ENCODE assay signal across 22 cellular contexts in genomic region chr3:10000686-10001085, GRCh38. TPM values are rescaled to one million over a fixed set of nuclear protein-coding genes. Genes with fewer than 3 reads are reported as not detected.
DNase-seq lines count a peak whose midpoint lies in the region; ATAC-seq and TF ChIP-seq lines count a peak whose summit lies in the region.
"Had no signal": no experiment of that assay in that cellular context is flagged by ENCODE, and none has a peak within 500 bp of the region (broad histone marks: within the 10 kb centered on the region; RNA-seq: fewer than 3 reads in every experiment).

No MANE protein-coding gene starts in this region.

- CTCF ChIA-PET in WTC11 (lab: Charles Lee), result no interaction called here

- no peak for ATAC-seq in WTC11
- ATAC-seq in stimulated activated naive B cell treated with anti-CD40 and anti-IgM and Interleukin-4, amounts not matched to agents 10 μg/mL and 1 μg/mL and 100 μg/mL, for 72 hours (replicated peaks), result no peak
- ATAC-seq in activated T-helper 17 cell treated with anti-CD3 and anti-CD28 coated beads, Interleukin-2, amount 50 U/mL, for 72 hours (replicated peaks), result no peak
- no peak for ATAC-seq in HG03460 (IDR thresholded peaks at IDR 0.05; ENCODE audit: unreplicated experiment)
- ATAC-seq: GM12878, HepG2 had no signal

- H3K36me3 Mint-ChIP-seq in WTC11, result peaks cover 55% of the 10 kb centered on the region
- peaks cover 41 to 45% of the 10 kb centered on the region in 2 donors for H3K36me3 Mint-ChIP-seq in stimulated activated naive B cell treated with anti-CD40 and anti-IgM and Interleukin-4, amounts not matched to agents 10 μg/mL and 1 μg/mL and 100 μg/mL, for 72 hours
- peaks cover 71% of the 10 kb centered on the region for H3K36me3 Mint-ChIP-seq in activated T-helper 17 cell treated with anti-CD3 and anti-CD28 coated beads, Interleukin-2, amount 50 U/mL, for 72 hours (ENCODE audit: low read depth)

- TF ChIP-seq CTCF in Peyer's patch (IDR thresholded peaks at IDR 0.05), result no peak
- TF ChIP-seq CTCF in WTC11 (IDR thresholded peaks at IDR 0.05), result no peak

- DNase-seq in Peyer's patch, result peak in 2 of 3 donors; percentile 0 to 18
- DNase-seq in WTC11 (ENCODE audit: low spot score), result no peak
- DNase-seq in mesenteric fat pad (ENCODE audit: low spot score), result peak; percentile 57
- no peak for DNase-seq in stimulated activated naive B cell treated with anti-CD40 and anti-IgM and Interleukin-4, amounts not matched to agents 10 μg/mL and 1 μg/mL and 100 μg/mL, for 72 hours
- DNase-seq in stimulated activated CD4-positive, alpha-beta T cell treated with anti-CD3 and anti-CD28 coated beads, Interleukin-1b, Interleukin-23, amount 100 ng/mL, for 48 hours, result no peak
- DNase-seq: ACHN; BE2C; C1 segment of cervical spinal cord; CD4-positive, CD25-positive, alpha-beta regulatory T cell; CD8-positive, alpha-beta memory T cell; COR-L47; DMS 273 treated with DMSO at 0.1 percent for 48 hours; DMS53; DND-41; EL; GM23248; HCEC 1CT had no signal

- no peak overlapping the region for H3K4me3 Mint-ChIP-seq in WTC11
- no peak overlapping the region for H3K4me3 Mint-ChIP-seq in stimulated activated naive B cell treated with anti-CD40 and anti-IgM and Interleukin-4, amounts not matched to agents 10 μg/mL and 1 μg/mL and 100 μg/mL, for 72 hours
- no peak overlapping the region for H3K4me3 Mint-ChIP-seq in activated T-helper 17 cell treated with anti-CD3 and anti-CD28 coated beads, Interleukin-2, amount 50 U/mL, for 72 hours
- H3K4me3 Mint-ChIP-seq: CD4-positive, CD25-positive, alpha-beta regulatory T cell; CD8-positive, alpha-beta memory T cell; IgD-negative memory B cell had no signal

- no peaks in the 10 kb centered on the region for H3K9me3 ChIP-seq in Peyer's patch
- H3K9me3 ChIP-seq: BE2C had no signal

- no peak overlapping the region for H3K27ac ChIP-seq in Peyer's patch
- H3K27ac ChIP-seq: GM23248 had no signal

- no peaks in the 10 kb centered on the region for H3K9me3 Mint-ChIP-seq in WTC11
- no peaks in the 10 kb centered on the region for H3K9me3 Mint-ChIP-seq in stimulated activated naive B cell treated with anti-CD40 and anti-IgM and Interleukin-4, amounts not matched to agents 10 μg/mL and 1 μg/mL and 100 μg/mL, for 72 hours
- H3K9me3 Mint-ChIP-seq in activated T-helper 17 cell treated with anti-CD3 and anti-CD28 coated beads, Interleukin-2, amount 50 U/mL, for 72 hours, result no peaks in the 10 kb centered on the region
- H3K9me3 Mint-ChIP-seq: CD4-positive, CD25-positive, alpha-beta regulatory T cell; CD8-positive, alpha-beta memory T cell; IgD-negative memory B cell had no signal

- no peak overlapping the region for H3K4me3 ChIP-seq in Peyer's patch
- H3K4me3 ChIP-seq: GM12878, GM23248 had no signal

- H3K27ac Mint-ChIP-seq in WTC11, result peak overlapping the region; percentile 58; the same call in 1 of the 2 replicates
- peak overlapping the region; percentile 11 for H3K27ac Mint-ChIP-seq in stimulated activated naive B cell treated with anti-CD40 and anti-IgM and Interleukin-4, amounts not matched to agents 10 μg/mL and 1 μg/mL and 100 μg/mL, for 72 hours
- H3K27ac Mint-ChIP-seq in activated T-helper 17 cell treated with anti-CD3 and anti-CD28 coated beads, Interleukin-2, amount 50 U/mL, for 72 hours, result no peak overlapping the region
- H3K27ac Mint-ChIP-seq: CD4-positive, CD25-positive, alpha-beta regulatory T cell; CD8-positive, alpha-beta memory T cell had no signal

- H3K4me1 Mint-ChIP-seq in WTC11, result no peaks in the 10 kb centered on the region
- peaks cover under 1 to 4% of the 10 kb centered on the region in 2 donors for H3K4me1 Mint-ChIP-seq in stimulated activated naive B cell treated with anti-CD40 and anti-IgM and Interleukin-4, amounts not matched to agents 10 μg/mL and 1 μg/mL and 100 μg/mL, for 72 hours
- H3K4me1 Mint-ChIP-seq in activated T-helper 17 cell treated with anti-CD3 and anti-CD28 coated beads, Interleukin-2, amount 50 U/mL, for 72 hours, result peaks cover 5% of the 10 kb centered on the region
- H3K4me1 Mint-ChIP-seq: CD8-positive, alpha-beta memory T cell; IgD-negative memory B cell had no signal

- no peaks in the 10 kb centered on the region for H3K36me3 ChIP-seq in Peyer's patch
- H3K36me3 ChIP-seq: BE2C had no signal

- TF ChIP-seq POLR2A in Peyer's patch (IDR thresholded peaks at IDR 0.05), result no peak

- no peaks in the 10 kb centered on the region for H3K4me1 ChIP-seq in Peyer's patch
- H3K4me1 ChIP-seq: BE2C had no signal

- peaks cover 2% of the 10 kb centered on the region for H3K27me3 Mint-ChIP-seq in WTC11 (ENCODE audit: low read depth)
- no peaks in the 10 kb centered on the region for H3K27me3 Mint-ChIP-seq in stimulated activated naive B cell treated with anti-CD40 and anti-IgM and Interleukin-4, amounts not matched to agents 10 μg/mL and 1 μg/mL and 100 μg/mL, for 72 hours
- no peaks in the 10 kb centered on the region for H3K27me3 Mint-ChIP-seq in activated T-helper 17 cell treated with anti-CD3 and anti-CD28 coated beads, Interleukin-2, amount 50 U/mL, for 72 hours
- H3K27me3 Mint-ChIP-seq: CD4-positive, CD25-positive, alpha-beta regulatory T cell; IgD-negative memory B cell had no signal

- POLR2A ChIA-PET in WTC11 (lab: Charles Lee), result no interaction called here

- no peaks in the 10 kb centered on the region for H3K27me3 ChIP-seq in Peyer's patch
- H3K27me3 ChIP-seq: BE2C had no signal

TF ChIP-seq in WTC11, 78 proteins besides CTCF, POLR2A, EP300 and RAD21 (continues in another document):
- TF ChIP-seq ZBTB43 (CRISPR knock-in tag; IDR thresholded peaks at IDR 0.05) (no peak), ZNF232 (CRISPR knock-in tag; IDR thresholded peaks at IDR 0.05) (no peak), PREB (CRISPR knock-in tag; IDR thresholded peaks at IDR 0.05; ENCODE audit: borderline replicate concordance) (no peak), SMAD3 (CRISPR knock-in tag; IDR thresholded peaks at IDR 0.05; ENCODE audit: borderline replicate concordance) (no peak), ZBTB21 (CRISPR knock-in tag; IDR thresholded peaks at IDR 0.05; ENCODE audit: borderline replicate concordance) (no peak), ATF1 (CRISPR knock-in tag; IDR thresholded peaks at IDR 0.05) (no peak)
- TF ChIP-seq, protein P1, sequence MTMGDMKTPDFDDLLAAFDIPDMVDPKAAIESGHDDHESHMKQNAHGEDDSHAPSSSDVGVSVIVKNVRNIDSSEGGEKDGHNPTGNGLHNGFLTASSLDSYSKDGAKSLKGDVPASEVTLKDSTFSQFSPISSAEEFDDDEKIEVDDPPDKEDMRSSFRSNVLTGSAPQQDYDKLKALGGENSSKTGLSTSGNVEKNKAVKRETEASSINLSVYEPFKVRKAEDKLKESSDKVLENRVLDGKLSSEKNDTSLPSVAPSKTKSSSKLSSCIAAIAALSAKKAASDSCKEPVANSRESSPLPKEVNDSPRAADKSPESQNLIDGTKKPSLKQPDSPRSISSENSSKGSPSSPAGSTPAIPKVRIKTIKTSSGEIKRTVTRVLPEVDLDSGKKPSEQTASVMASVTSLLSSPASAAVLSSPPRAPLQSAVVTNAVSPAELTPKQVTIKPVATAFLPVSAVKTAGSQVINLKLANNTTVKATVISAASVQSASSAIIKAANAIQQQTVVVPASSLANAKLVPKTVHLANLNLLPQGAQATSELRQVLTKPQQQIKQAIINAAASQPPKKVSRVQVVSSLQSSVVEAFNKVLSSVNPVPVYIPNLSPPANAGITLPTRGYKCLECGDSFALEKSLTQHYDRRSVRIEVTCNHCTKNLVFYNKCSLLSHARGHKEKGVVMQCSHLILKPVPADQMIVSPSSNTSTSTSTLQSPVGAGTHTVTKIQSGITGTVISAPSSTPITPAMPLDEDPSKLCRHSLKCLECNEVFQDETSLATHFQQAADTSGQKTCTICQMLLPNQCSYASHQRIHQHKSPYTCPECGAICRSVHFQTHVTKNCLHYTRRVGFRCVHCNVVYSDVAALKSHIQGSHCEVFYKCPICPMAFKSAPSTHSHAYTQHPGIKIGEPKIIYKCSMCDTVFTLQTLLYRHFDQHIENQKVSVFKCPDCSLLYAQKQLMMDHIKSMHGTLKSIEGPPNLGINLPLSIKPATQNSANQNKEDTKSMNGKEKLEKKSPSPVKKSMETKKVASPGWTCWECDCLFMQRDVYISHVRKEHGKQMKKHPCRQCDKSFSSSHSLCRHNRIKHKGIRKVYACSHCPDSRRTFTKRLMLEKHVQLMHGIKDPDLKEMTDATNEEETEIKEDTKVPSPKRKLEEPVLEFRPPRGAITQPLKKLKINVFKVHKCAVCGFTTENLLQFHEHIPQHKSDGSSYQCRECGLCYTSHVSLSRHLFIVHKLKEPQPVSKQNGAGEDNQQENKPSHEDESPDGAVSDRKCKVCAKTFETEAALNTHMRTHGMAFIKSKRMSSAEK (CRISPR knock-in tag; IDR thresholded peaks at IDR 0.05; ENCODE audit: borderline replicate concordance), result no peak

RNA-seq across cellular contexts. Expression of gene EMC3, which starts 14.0 kb away (rescaled TPM):
- 10 to 100 TPM; 23.9 to 42.2 (median 32.8) TPM for total RNA-seq in Peyer's patch
- 38.0 to 43.8 TPM (median 42.1 TPM) in 3 replicates for total RNA-seq in WTC11 (2021)
- 143 TPM for total RNA-seq in mesenteric fat pad
- total RNA-seq in activated T-helper 17 cell treated with anti-CD3 and anti-CD28 coated beads, Interleukin-2, amount 50 U/mL, for 72 hours, result 10 to 100 TPM; 50.3 to 59.7 TPM

RNA-seq across cellular contexts. Expression of gene FANCD2, which starts 25.6 kb away (rescaled TPM):
- total RNA-seq in Peyer's patch (10 to 100 TPM in 1 of 4 donors, 1 to 10 TPM in 3; 4.6 to 38.0 (median 7.7) TPM), WTC11 (2021) (69.6 to 73.5 TPM (median 73.1 TPM) in 3 replicates), mesenteric fat pad (2.8 TPM)
- 10 to 100 TPM; 59.0 to 74.0 TPM for total RNA-seq in activated T-helper 17 cell treated with anti-CD3 and anti-CD28 coated beads, Interleukin-2, amount 50 U/mL, for 72 hours

RNA-seq across cellular contexts. Expression of gene PRRT3, which starts 48.5 kb away (rescaled TPM):
- total RNA-seq in Peyer's patch, result 10 to 100 TPM in 1 of 4 donors, 1 to 10 TPM in 3; 1.9 to 13.2 (median 3.6) TPM
- 9.2 to 11.5 TPM (median 11.4 TPM) in 3 replicates for total RNA-seq in WTC11 (2021)
- 1.6 TPM for total RNA-seq in mesenteric fat pad
- total RNA-seq in activated T-helper 17 cell treated with anti-CD3 and anti-CD28 coated beads, Interleukin-2, amount 50 U/mL, for 72 hours, result 1 to 10 TPM; 3.2 to 9.1 TPM

Comparison
In these comparisons a context has a peak if more than half of its experiments do, and no peak if none do; other contexts are left out.
1. DNase-seq: peak in Peyer's patch (2 of 3) and mesenteric fat pad (single experiment); none in WTC11 (single experiment), stimulated activated naive B cell treated with anti-CD40 and anti-IgM and Interleukin-4, amounts not matched to agents 10 μg/mL and 1 μg/mL and 100 μg/mL, for 72 hours (single experiment) and stimulated activated CD4-positive, alpha-beta T cell treated with anti-CD3 and anti-CD28 coated beads, Interleukin-1b, Interleukin-23, amount 100 ng/mL, for 48 hours (single experiment).